14 cellular contexts compared by ENCODE assay signal in the genomic region with DNA sequence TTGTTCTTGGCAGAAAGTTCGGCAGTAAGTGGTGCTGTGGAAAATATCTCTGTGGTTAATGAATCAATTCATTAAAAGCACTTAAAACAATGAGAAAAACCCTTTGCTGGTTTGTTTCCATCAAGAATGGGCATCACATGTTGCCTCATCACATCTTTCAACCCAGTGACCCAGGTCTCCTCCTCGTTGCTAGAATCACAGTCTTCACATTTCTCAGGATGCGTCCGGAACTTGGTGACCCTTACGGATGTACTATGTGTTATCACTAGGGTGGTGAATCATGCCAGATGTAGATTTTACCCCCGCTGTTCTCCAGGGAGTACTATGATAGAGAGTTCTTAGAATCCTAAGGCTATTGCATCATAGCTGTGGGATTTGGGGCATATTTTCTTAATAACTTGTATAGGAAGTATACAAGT.
DNase-seq lines count a peak whose midpoint lies in the region; ATAC-seq, FAIRE-seq and TF ChIP-seq lines count a peak whose summit lies in the region.
"Had no signal": no experiment of that assay in that cellular context is flagged by ENCODE, and none has a peak within 500 bp of the region (broad histone marks: within the 10 kb centered on the region; RNA-seq: fewer than 3 reads in every experiment).

No MANE protein-coding gene starts in this region.

- H2AFZ ChIP-seq in K562 (ENCODE audit: low read depth, low read length), result no peak overlapping the region

- H3K27ac ChIP-seq in AG04450 (ENCODE audit: low read depth, low read length) (peak overlapping the region; percentile 25), K562 (ENCODE audit: extremely low read depth, low read depth, low read length) (no peak overlapping the region), body of pancreas (no peak overlapping the region)
- H3K27ac ChIP-seq: gastrocnemius medialis, suprapubic skin had no signal

- no peak overlapping the region for H3K4me2 ChIP-seq in K562 (ENCODE audit: insufficient read depth, low read length)

- H3K9ac ChIP-seq in K562 (ENCODE audit: insufficient read depth in 1 of 2, low read depth in 2 of 2, low read length in 2 of 2), result no peak overlapping the region

- 0% methylated on average over 5 of the region's 6 CpGs for WGBS in K562 (ENCODE audit: insufficient coverage, low coverage, missing lambda C conversion rate)
- 44 to 53% methylated on average over 6 of the region's 6 CpGs for WGBS in body of pancreas, 2 donors

- H3K9me1 ChIP-seq in K562 (ENCODE audit: control insufficient read depth, insufficient read depth, low read length), result no peaks in the 10 kb centered on the region

- no peaks in the 10 kb centered on the region for H3K79me2 ChIP-seq in K562 (ENCODE audit: control insufficient read depth, insufficient read depth, low read length)

- peaks cover 0 to 22% of the 10 kb centered on the region in 2 experiments; a peak in 2 of 5 replicates for H3K4me1 ChIP-seq in K562 (replicated peaks in 1 of 2; ENCODE audit: control insufficient read depth in 2 of 2, insufficient read depth in 2 of 2, low read length in 2 of 2)
- no peaks in the 10 kb centered on the region for H3K4me1 ChIP-seq in body of pancreas

- POLR2A ChIA-PET in AG04450 (lab: Yijun Ruan, JAX), result interaction anchor here (0.5 kb wide), 1 partner anchor 167 kb away, joined by 5 read pairs; no protein-coding TSS in a partner anchor
- POLR2A ChIA-PET in K562 (lab: Yijun Ruan, JAX), result no interaction called here

- ATAC-seq in K562 (no peak), body of pancreas (no peak), HG03280 (IDR thresholded peaks at IDR 0.05; ENCODE audit: unreplicated experiment) (no peak)
- ATAC-seq: activated T-cell treated with anti-CD3 and anti-CD28 coated beads, Interleukin-2, amount 50 U/mL, for 4 hours; Panc1; WTC11 had no signal

- in situ Hi-C loops in K562 (cut with MboI), result no loop called here

- TF ChIP-seq POLR2A in K562 (conservative IDR thresholded peaks at IDR 0.05) (no peak), body of pancreas (IDR thresholded peaks at IDR 0.05) (no peak)

- no peaks in the 10 kb centered on the region for H4K20me1 ChIP-seq in K562 (replicated peaks; ENCODE audit: control insufficient read depth, insufficient read depth, low read length)

- no peaks in the 10 kb centered on the region for H3K9me3 ChIP-seq in AG04450 (ENCODE audit: control insufficient read depth, insufficient read depth, low read length)
- H3K9me3 ChIP-seq in K562 (replicated peaks; ENCODE audit: control insufficient read depth, insufficient read depth, low read depth, low read length), result no peaks in the 10 kb centered on the region
- no peaks in the 10 kb centered on the region for H3K9me3 ChIP-seq in body of pancreas
- H3K9me3 ChIP-seq: gastrocnemius medialis, suprapubic skin had no signal

- H3K4me3 ChIP-seq in AG04450 (ENCODE audit: low read depth, low read length), result no peak overlapping the region
- no peak overlapping the region for H3K4me3 ChIP-seq in K562
- no peak overlapping the region for H3K4me3 ChIP-seq in kidney epithelial cell (ENCODE audit: low read depth, low read length)
- no peak overlapping the region for H3K4me3 ChIP-seq in body of pancreas
- H3K4me3 ChIP-seq: gastrocnemius medialis, suprapubic skin had no signal

- DNase-seq in AG04450 (ENCODE audit: low read depth, low spot score) (peak; percentile 52), HS-5 (ENCODE audit: low read depth) (peak; percentile 99), K562 (ENCODE audit: extremely low read depth in 1 of 4, low spot score in 3 of 4) (peak in 2 of 4 experiments; percentile 12 to 14), kidney epithelial cell (ENCODE audit: low read depth) (peak; percentile 88), body of pancreas (no peak), activated gamma-delta T cell (lab: John Stamatoyannopoulos, UW) (no peak)
- DNase-seq in stimulated activated naive CD4-positive, alpha-beta T cell treated with Interleukin-2 at 50 U/mL for 16 hours (lab: John Stamatoyannopoulos, UW), result no peak
- DNase-seq: activated T-cell treated with anti-CD3 and anti-CD28 coated beads, Interleukin-2, amount 50 U/mL, for 4 hours; gastrocnemius medialis had no signal

- no peak for FAIRE-seq in K562 (lab: Jason Lieb, UNC)
- FAIRE-seq: H1 had no signal

- H3K27me3 ChIP-seq in AG04450 (ENCODE audit: control insufficient read depth, insufficient read depth, low read length), result no peaks in the 10 kb centered on the region
- peaks cover 3 to 6% of the 10 kb centered on the region in 2 experiments; a peak in 2 of 5 replicates for H3K27me3 ChIP-seq in K562 (ENCODE audit: control insufficient read depth in 2 of 2, insufficient read depth in 2 of 2, low read length in 2 of 2)
- H3K27me3 ChIP-seq in kidney epithelial cell (ENCODE audit: control insufficient read depth, insufficient read depth, low read length), result no peaks in the 10 kb centered on the region
- H3K27me3 ChIP-seq in body of pancreas, result peaks cover 0 to 4% of the 10 kb centered on the region in 2 donors
- H3K27me3 ChIP-seq: gastrocnemius medialis, suprapubic skin had no signal

- TF ChIP-seq RAD21 in K562 (CRISPR knock-in tag; conservative IDR thresholded peaks at IDR 0.05 in 1 of 2, IDR thresholded peaks at IDR 0.05 in 1 of 2), result no peak

- no TSS peak for BruUV-seq in K562 (replicated peaks; lab: Mats Ljungman, UMichigan)

- CTCF ChIA-PET in AG04450 (lab: Charles Lee) (no interaction called here), K562 (lab: Yijun Ruan, JAX; ENCODE audit: low intra/inter-chr PET ratio) (no interaction called here)

- no peaks in the 10 kb centered on the region for H3K36me3 ChIP-seq in K562 (ENCODE audit: control insufficient read depth, insufficient read depth, low read length)
- H3K36me3 ChIP-seq in kidney epithelial cell (ENCODE audit: control insufficient read depth, insufficient read depth, low read length), result no peaks in the 10 kb centered on the region
- H3K36me3 ChIP-seq in body of pancreas (replicated peaks in 1 of 2; ENCODE audit: insufficient read depth in 1 of 2, low read depth in 2 of 2), result no peaks in the 10 kb centered on the region
- H3K36me3 ChIP-seq: gastrocnemius medialis, suprapubic skin had no signal

- intact Hi-C loops in K562 (cut with micrococcal nuclease), result no loop called here
- intact Hi-C loops in body of pancreas (cut with DNase I), result no loop called here

- TF ChIP-seq EP300 in K562 (IDR thresholded peaks at IDR 0.05; ENCODE audit: low read length), result no peak; the same call in 1 of the 2 replicates

- TF ChIP-seq CTCF in AG04450 (IDR thresholded peaks at IDR 0.05; ENCODE audit: low read depth, low read length) (no peak), K562 (IDR thresholded peaks at IDR 0.05 in 2 of 3, conservative IDR thresholded peaks at IDR 0.05 in 1 of 3; ENCODE audit: insufficient read depth in 2 of 3, low read depth in 1 of 3, low read length in 3 of 3) (no peak), kidney epithelial cell (IDR thresholded peaks at IDR 0.05; ENCODE audit: insufficient read depth, low read length, poor library complexity, severe bottlenecking) (no peak), body of pancreas (IDR thresholded peaks at IDR 0.05) (no peak)

TF ChIP-seq in K562, 482 proteins besides CTCF, POLR2A, EP300 and RAD21:
- no peak for TF ChIP-seq HNRNPUL1 (IDR thresholded peaks at IDR 0.05; ENCODE audit: low read length)
- TF ChIP-seq MCM5 (IDR thresholded peaks at IDR 0.05; ENCODE audit: low read depth), result no peak
- TF ChIP-seq JUND (IDR thresholded peaks at IDR 0.05; ENCODE audit: borderline replicate concordance, low read depth, low read length), result peak; percentile 20; the same call in 1 of the 2 replicates
- TF ChIP-seq JUND (tag; IDR thresholded peaks at IDR 0.05; ENCODE audit: borderline replicate concordance, low read depth, low read length), result no peak; the same call in 2 of the 3 replicates
- TF ChIP-seq CBFA2T3 (IDR thresholded peaks at IDR 0.05), result 0 out of 2 replicates have a peak, but pooled peaks have one; percentile 6
- no peak for TF ChIP-seq SMAD1 (IDR thresholded peaks at IDR 0.05; ENCODE audit: low read depth, low read length, partially characterized antibody)
- TF ChIP-seq CEBPG (CRISPR knock-in tag; IDR thresholded peaks at IDR 0.05), result peak; percentile 23; the same call in 1 of the 2 replicates
- TF ChIP-seq CEBPG (tag; conservative IDR thresholded peaks at IDR 0.05 in 1 of 2, IDR thresholded peaks at IDR 0.05 in 1 of 2), result peak; percentile 94 to 96
- TF ChIP-seq CBFA2T2 (conservative IDR thresholded peaks at IDR 0.05), result 0 out of 2 replicates have a peak, but pooled peaks have one; percentile 20
- TF ChIP-seq XRCC5 (IDR thresholded peaks at IDR 0.05; ENCODE audit: low read depth, low read length), result no peak
- 0 out of 2 replicates have a peak, but pooled peaks have one; percentile 46 for TF ChIP-seq ZSCAN32 (CRISPR knock-in tag; IDR thresholded peaks at IDR 0.05)
- TF ChIP-seq, protein P1, sequence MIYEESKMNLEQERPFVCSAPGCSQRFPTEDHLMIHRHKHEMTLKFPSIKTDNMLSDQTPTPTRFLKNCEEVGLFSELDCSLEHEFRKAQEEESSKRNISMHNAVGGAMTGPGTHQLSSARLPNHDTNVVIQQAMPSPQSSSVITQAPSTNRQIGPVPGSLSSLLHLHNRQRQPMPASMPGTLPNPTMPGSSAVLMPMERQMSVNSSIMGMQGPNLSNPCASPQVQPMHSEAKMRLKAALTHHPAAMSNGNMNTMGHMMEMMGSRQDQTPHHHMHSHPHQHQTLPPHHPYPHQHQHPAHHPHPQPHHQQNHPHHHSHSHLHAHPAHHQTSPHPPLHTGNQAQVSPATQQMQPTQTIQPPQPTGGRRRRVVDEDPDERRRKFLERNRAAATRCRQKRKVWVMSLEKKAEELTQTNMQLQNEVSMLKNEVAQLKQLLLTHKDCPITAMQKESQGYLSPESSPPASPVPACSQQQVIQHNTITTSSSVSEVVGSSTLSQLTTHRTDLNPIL (CRISPR knock-in tag; IDR thresholded peaks at IDR 0.05), result no peak
- peak; percentile 84 for TF ChIP-seq CEBPB (tag; IDR thresholded peaks at IDR 0.05)
- TF ChIP-seq CBX3 (IDR thresholded peaks at IDR 0.05; ENCODE audit: borderline replicate concordance in 1 of 2, low read length in 2 of 2), result no peak
- no peak for TF ChIP-seq ZNF785 (CRISPR knock-in tag; IDR thresholded peaks at IDR 0.05)
- no peak for TF ChIP-seq ZNF253 (CRISPR knock-in tag; conservative IDR thresholded peaks at IDR 0.05)
- no peak for TF ChIP-seq TAL1 (IDR thresholded peaks at IDR 0.05)

Comparison
In these comparisons a context has a peak if more than half of its experiments do, and no peak if none do; other contexts are left out.
1. DNase-seq: peak in AG04450 (single experiment), HS-5 (single experiment) and kidney epithelial cell (single experiment); none in stimulated activated naive CD4-positive, alpha-beta T cell treated with Interleukin-2 at 50 U/mL for 16 hours (single experiment), body of pancreas (0 of 4) and activated gamma-delta T cell (single experiment).